In the genomic region with DNA sequence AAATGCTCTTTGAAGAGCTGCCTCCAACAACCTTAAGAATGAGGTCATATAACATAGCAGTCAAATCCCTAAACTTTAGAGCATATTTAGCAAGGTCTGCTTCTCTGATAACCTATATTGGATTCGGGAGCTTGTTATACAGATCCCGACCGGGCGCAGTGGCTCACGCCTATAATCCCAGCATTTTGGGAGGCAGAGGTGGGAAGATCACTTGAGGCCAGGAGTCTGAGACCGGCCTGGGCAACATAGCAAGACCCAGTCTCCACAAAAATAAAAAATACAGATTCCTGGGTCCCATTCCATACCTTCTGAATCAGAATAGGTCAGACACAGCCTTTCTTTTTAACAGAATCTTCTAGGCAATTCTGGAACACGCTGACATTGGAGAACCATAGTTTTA, we compare ENCODE assay signal across 7 cellular contexts.
"Had no signal": no experiment of that assay in that cellular context is flagged by ENCODE, and none has a peak within 500 bp of the region (broad histone marks: within the 10 kb centered on the region; RNA-seq: fewer than 3 reads in every experiment).

No MANE protein-coding gene starts in this region.

- ATAC-seq: GM23338, K562 had no signal

- H2AFZ ChIP-seq: GM23338 had no signal

- H3K9me3 Mint-ChIP-seq: H9 had no signal

- H3K4me3 Mint-ChIP-seq: GM23338, H9, HFFc6 had no signal

- H3K27ac Mint-ChIP-seq: GM23338, H9, HFFc6 had no signal

- H3K4me3 ChIP-seq: GM23338, K562 had no signal

- DNase-seq: H9, HCEC 1CT, HFFc6, IMR-90, KG1 had no signal

- H3K4me2 ChIP-seq: GM23338 had no signal
